In the genomic region with DNA sequence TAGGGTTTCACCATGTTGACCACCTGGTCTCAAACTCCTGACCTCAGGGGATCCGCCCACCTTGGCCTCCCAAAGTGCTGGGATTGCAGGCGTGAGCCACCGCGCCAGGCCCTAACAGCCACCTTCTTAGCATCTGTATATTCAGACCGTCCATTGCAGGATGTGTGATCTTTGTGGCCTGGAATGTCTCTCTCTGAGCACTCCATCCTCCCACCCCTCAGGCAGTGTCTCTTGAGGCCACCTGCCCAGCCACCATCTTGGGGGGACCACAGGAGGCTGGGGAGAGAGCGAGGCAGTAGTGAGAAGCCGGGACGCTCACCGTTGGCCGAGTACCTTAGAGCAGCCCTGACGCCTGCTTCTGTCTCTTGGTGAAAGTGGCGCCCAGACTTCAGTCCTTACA, we compare ENCODE assay signal across 25 cellular contexts. TPM values are rescaled to one million over a fixed set of nuclear protein-coding genes. Genes with fewer than 3 reads are reported as not detected.
"Had no signal": no experiment of that assay in that cellular context is flagged by ENCODE, and none has a peak within 500 bp of the region (broad histone marks: within the 10 kb centered on the region; RNA-seq: fewer than 3 reads in every experiment).

No MANE protein-coding gene starts in this region.

- H3K4me3 ChIP-seq: adrenal gland, K562, Peyer's patch had no signal

- H3K27me3 Mint-ChIP-seq: activated CD8-positive, alpha-beta memory T cell treated with anti-CD3 and anti-CD28 coated beads, Interleukin-2, amount 10 ng/mL, durations not matched to agents 7 days and 5 days; activated naive CD8-positive, alpha-beta T cell treated with anti-CD3 and anti-CD28 coated beads, Interleukin-2, amount 10 ng/mL, durations not matched to agents 7 days and 5 days; activated T-helper 17 cell treated with anti-CD3 and anti-CD28 coated beads, Interleukin-2, amount 50 U/mL, for 72 hours; T-cell had no signal

- ATAC-seq: activated CD8-positive, alpha-beta memory T cell treated with anti-CD3 and anti-CD28 coated beads, Interleukin-2, amount 10 ng/mL, durations not matched to agents 7 days and 5 days; activated T-cell treated with anti-CD3 and anti-CD28 coated beads, Interleukin-2, amount 50 U/mL, for 4 hours; activated T-helper 17 cell treated with anti-CD3 and anti-CD28 coated beads, Interleukin-2, amount 50 U/mL, for 72 hours; K562; T-cell had no signal

- H3K27ac Mint-ChIP-seq: activated naive CD8-positive, alpha-beta T cell treated with anti-CD3 and anti-CD28 coated beads, Interleukin-2, amount 10 ng/mL, durations not matched to agents 7 days and 5 days; activated T-helper 17 cell treated with anti-CD3 and anti-CD28 coated beads, Interleukin-2, amount 50 U/mL, for 72 hours had no signal

- H3K27ac ChIP-seq: adrenal gland had no signal

- H3K9me3 ChIP-seq: adrenal gland had no signal

- DNase-seq: activated CD4-positive, alpha-beta T cell treated with anti-CD3 and anti-CD28 coated beads for 48 hours; activated CD4-positive, alpha-beta T cell treated with anti-CD3 and anti-CD28 coated beads, Interleukin-2, amount 50 U/mL, for 4 hours; activated CD4-positive, CD25-positive, alpha-beta regulatory T cell treated with anti-CD3 and anti-CD28 coated beads, Interleukin-2, amount 50 U/mL, for 72 hours; activated CD8-positive, alpha-beta memory T cell treated with anti-CD3 and anti-CD28 coated beads, Interleukin-2, amount 10 ng/mL, durations not matched to agents 7 days and 5 days; activated gamma-delta T cell; activated naive CD4-positive, alpha-beta T cell treated with anti-CD3 and anti-CD28 coated beads, Interleukin-2, amount 50 U/mL, for 16 hours; activated naive CD8-positive, alpha-beta T cell treated with anti-CD3 and anti-CD28 coated beads, Interleukin-2, amount 10 ng/mL, durations not matched to agents 7 days and 5 days; activated T-cell treated with anti-CD3 and anti-CD28 coated beads, Interleukin-2, amount 50 U/mL, for 4 hours; adrenal gland; anterior cingulate cortex; Karpas-422; MM.1S; NCI-H146; NCI-H187 treated with DMSO at 0.1 percent for 48 hours; NCI-H2081 treated with DMSO at 0.1 percent for 48 hours; NCI-H446; NCI-H524; Peyer's patch; SIG-M5; T-cell had no signal

- H3K4me3 Mint-ChIP-seq: activated CD8-positive, alpha-beta memory T cell treated with anti-CD3 and anti-CD28 coated beads, Interleukin-2, amount 10 ng/mL, durations not matched to agents 7 days and 5 days; activated naive CD8-positive, alpha-beta T cell treated with anti-CD3 and anti-CD28 coated beads, Interleukin-2, amount 10 ng/mL, durations not matched to agents 7 days and 5 days; activated T-cell treated with anti-CD3 and anti-CD28 coated beads, Interleukin-2, amount 50 U/mL, for 4 hours; activated T-helper 17 cell treated with anti-CD3 and anti-CD28 coated beads, Interleukin-2, amount 50 U/mL, for 72 hours had no signal

- H3K9me3 Mint-ChIP-seq: activated T-helper 17 cell treated with anti-CD3 and anti-CD28 coated beads, Interleukin-2, amount 50 U/mL, for 72 hours had no signal

- H3K27me3 ChIP-seq: adrenal gland, Peyer's patch had no signal

RNA-seq across cellular contexts. Expression of a gene that starts 52.5 kb away (rescaled TPM):
- total RNA-seq: activated CD8-positive, alpha-beta memory T cell treated with anti-CD3 and anti-CD28 coated beads, Interleukin-2, amount 10 ng/mL, durations not matched to agents 7 days and 5 days; activated naive CD8-positive, alpha-beta T cell treated with anti-CD3 and anti-CD28 coated beads, Interleukin-2, amount 10 ng/mL, durations not matched to agents 7 days and 5 days; activated T-cell treated with anti-CD3 and anti-CD28 coated beads, Interleukin-2, amount 50 U/mL, for 4 hours; adrenal gland; cardiac septum; cerebellum; K562; Peyer's patch; T-cell; T-helper 2 cell treated with Interferon-gamma antibody and Interleukin-4, amounts not matched to agents 100 ng/mL and 5 ng/mL, for 36 hours had no signal
- polyA plus RNA-seq: K562 had no signal
